ENCODE assay signal across 19 cellular contexts in the genomic region with DNA sequence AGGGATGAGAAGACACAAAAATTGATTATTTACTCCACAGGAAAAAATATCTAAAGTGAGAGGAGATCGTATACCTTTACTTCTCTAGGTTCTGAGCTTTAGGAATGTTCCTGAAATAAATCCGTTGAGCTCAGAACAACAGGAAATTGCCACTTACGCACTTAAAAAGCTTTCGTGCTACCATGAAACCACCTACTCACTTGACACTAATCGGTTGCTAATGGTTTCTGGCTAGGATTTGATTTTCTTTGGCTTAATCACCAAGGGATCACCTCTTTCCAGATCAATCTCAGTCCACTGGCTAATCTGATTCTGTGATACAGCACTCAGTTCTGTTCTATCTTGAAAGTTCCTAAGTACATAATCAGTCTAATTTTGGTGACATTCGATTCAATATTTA.
DNase-seq lines count a peak whose midpoint lies in the region; TF ChIP-seq lines count a peak whose summit lies in the region.
"Had no signal": no experiment of that assay in that cellular context is flagged by ENCODE, and none has a peak within 500 bp of the region (broad histone marks: within the 10 kb centered on the region; RNA-seq: fewer than 3 reads in every experiment).

No MANE protein-coding gene starts in this region.

- H3K4me3 Mint-ChIP-seq in osteocyte (ENCODE audit: unreplicated experiment) = no peak overlapping the region
- H3K4me3 Mint-ChIP-seq: CD8-positive, alpha-beta T cell had no signal

- H3K9me3 Mint-ChIP-seq in osteocyte (ENCODE audit: unreplicated experiment) = no peaks in the 10 kb centered on the region
- H3K9me3 Mint-ChIP-seq: CD8-positive, alpha-beta T cell had no signal

- TF ChIP-seq EP300 in sigmoid colon (IDR thresholded peaks at IDR 0.05) = no peak

- H3K36me3 Mint-ChIP-seq in osteocyte (ENCODE audit: unreplicated experiment) = no peaks in the 10 kb centered on the region
- H3K36me3 Mint-ChIP-seq: CD8-positive, alpha-beta T cell had no signal

- no peaks in the 10 kb centered on the region for H3K27me3 ChIP-seq in sigmoid colon
- H3K27me3 ChIP-seq: BLaER1, MG63, Peyer's patch had no signal

- intact Hi-C loops in sigmoid colon (cut with DNase I) = no loop called here

- no peaks in the 10 kb centered on the region for H3K36me3 ChIP-seq in sigmoid colon
- H3K36me3 ChIP-seq: BLaER1, MG63, Peyer's patch had no signal

- 49 to 73% methylated on average over 6 of the region's 6 CpGs for WGBS in sigmoid colon, 2 donors

- H3K4me3 ChIP-seq in sigmoid colon = no peak overlapping the region
- H3K4me3 ChIP-seq: BLaER1, MG63, Peyer's patch, SK-N-MC had no signal

- no peak overlapping the region for H3K27ac ChIP-seq in sigmoid colon
- H3K27ac ChIP-seq: BLaER1, Peyer's patch, SK-N-MC had no signal

- TF ChIP-seq POLR2A in sigmoid colon (IDR thresholded peaks at IDR 0.05) = no peak

- no peaks in the 10 kb centered on the region for H3K27me3 Mint-ChIP-seq in osteocyte (ENCODE audit: unreplicated experiment)

- H3K27ac Mint-ChIP-seq in osteocyte (ENCODE audit: unreplicated experiment) = no peak overlapping the region
- H3K27ac Mint-ChIP-seq: CD8-positive, alpha-beta T cell had no signal

- no peaks in the 10 kb centered on the region for H3K4me1 ChIP-seq in sigmoid colon
- H3K4me1 ChIP-seq: Peyer's patch had no signal

- DNase-seq in NCI-H1417 (lab: John Stamatoyannopoulos, UW) = peak in 2 of 3 experiments; percentile 19 to 70
- no peak for DNase-seq in NCI-H1417 treated with DMSO at 0.1 percent for 48 hours (lab: John Stamatoyannopoulos, UW)
- DNase-seq in Daoy (ENCODE audit: low read depth) = peak; percentile 23
- DNase-seq in NCI-H82 (lab: John Stamatoyannopoulos, UW) = peak; percentile 72
- peak; percentile 17 for DNase-seq in iPS DF 19.7 (ENCODE audit: low read depth, low spot score)
- no peak for DNase-seq in sigmoid colon
- DNase-seq in islet precursor cell = no peak
- DNase-seq in osteocyte (ENCODE audit: extremely low spot score, unreplicated experiment) = no peak
- DNase-seq: 8988T; CD8-positive, alpha-beta T cell; IMR-90; Karpas-422; MG63; NCI-H1092 treated with DMSO at 0.1 percent for 48 hours; NCI-H2029 treated with DMSO at 0.1 percent for 48 hours; NCI-H774; Peyer's patch had no signal

- H3K4me1 Mint-ChIP-seq in osteocyte (ENCODE audit: unreplicated experiment) = no peaks in the 10 kb centered on the region

- H3K9me3 ChIP-seq in sigmoid colon = no peaks in the 10 kb centered on the region
- H3K9me3 ChIP-seq: BLaER1, MG63, Peyer's patch had no signal

- TF ChIP-seq CTCF in sigmoid colon (IDR thresholded peaks at IDR 0.05) (no peak), osteocyte (IDR thresholded peaks at IDR 0.05) (no peak)

Comparison
In these comparisons a context has a peak if more than half of its experiments do, and no peak if none do; other contexts are left out.
1. DNase-seq: peak in NCI-H1417 (2 of 3), Daoy (single experiment), NCI-H82 (single experiment) and iPS DF 19.7 (single experiment); none in NCI-H1417 treated with DMSO at 0.1 percent for 48 hours (single experiment), sigmoid colon (single experiment), islet precursor cell (single experiment) and osteocyte (single experiment).